ENCODE assay signal across 8 cellular contexts in genomic region chr2:165067958-165068612, GRCh38.
DNase-seq lines count a peak whose midpoint lies in the region; FAIRE-seq and TF ChIP-seq lines count a peak whose summit lies in the region.

No MANE protein-coding gene starts in this region.

- no peak for FAIRE-seq in GM12892 (lab: Jason Lieb, UNC)

- no peak for TF ChIP-seq POLR2A in GM12892 (IDR thresholded peaks at IDR 0.05; ENCODE audit: low read depth, low read length)
- TF ChIP-seq POLR2A in uterus (IDR thresholded peaks at IDR 0.05): no peak

- no peaks in the 10 kb centered on the region for H3K4me1 ChIP-seq in uterus

- no peaks in the 10 kb centered on the region for H3K27me3 Mint-ChIP-seq in Calu3 (ENCODE audit: unreplicated experiment)

- no peaks in the 10 kb centered on the region for H3K9me3 ChIP-seq in uterus

- TF ChIP-seq CTCF in Calu3 (IDR thresholded peaks at IDR 0.05; ENCODE audit: unreplicated experiment) (no peak), astrocyte of the spinal cord (IDR thresholded peaks at IDR 0.05; ENCODE audit: low read depth, low read length) (no peak), GM10248 (IDR thresholded peaks at IDR 0.05; ENCODE audit: control extremely low read depth, extremely low read depth, low read depth, missing control alignments) (no peak), uterus (IDR thresholded peaks at IDR 0.05) (no peak)

- H3K27ac Mint-ChIP-seq in Calu3 (ENCODE audit: unreplicated experiment): peak overlapping the region; percentile 67

- in situ Hi-C loops in astrocyte of the spinal cord (cut with HindIII; ENCODE audit: low sequenced_read_pairs): no loop called here

- H3K4me3 ChIP-seq in astrocyte of the spinal cord (ENCODE audit: low read depth, low read length) (peak overlapping the region; percentile 21), uterus (no peak overlapping the region)

- peaks cover 18% of the 10 kb centered on the region for H3K4me1 Mint-ChIP-seq in Calu3 (ENCODE audit: low read depth, unreplicated experiment)

- intact Hi-C loops in Calu3 (cut with micrococcal nuclease; ENCODE audit: unreplicated experiment): no loop called here
- intact Hi-C loops in uterus (cut with DNase I; ENCODE audit: low total_unique reads): no loop called here

- no peaks in the 10 kb centered on the region for H3K36me3 Mint-ChIP-seq in Calu3 (ENCODE audit: insufficient read depth, unreplicated experiment)

- DNase-seq in Calu3 (peak; percentile 60), NCI-H1930 (lab: John Stamatoyannopoulos, UW) (peak; percentile 74 to 90), astrocyte of the spinal cord (ENCODE audit: low read depth, low spot score) (peak; percentile 76), inferior parietal cortex (ENCODE audit: extremely low spot score) (peak; percentile 75), GM10248 (ENCODE audit: extremely low spot score) (no peak), GM12892 (ENCODE audit: insufficient read length) (no peak), uterus (no peak), NAMALWA (ENCODE audit: low spot score) (no peak)

- H3K4me3 Mint-ChIP-seq in Calu3 (ENCODE audit: low read depth, unreplicated experiment): peak overlapping the region; percentile 58

- H3K27me3 ChIP-seq in uterus: no peaks in the 10 kb centered on the region

- no peaks in the 10 kb centered on the region for H3K36me3 ChIP-seq in uterus

- POLR2A ChIA-PET in GM10248 (lab: Yijun Ruan, JAX): no interaction called here

- CTCF ChIA-PET in Calu3 (lab: Charles Lee) (interaction anchor here (1.0 to 1.1 kb wide), 2 partner anchors 8 to 51 kb away, joined by 3 read pairs; no protein-coding TSS in a partner anchor), GM10248 (lab: Yijun Ruan, JAX) (no interaction called here)

- no TSS peak for BruUV-seq in Calu3 (replicated peaks; lab: Mats Ljungman, UMichigan)

- H3K27ac ChIP-seq in uterus: no peak overlapping the region

- no peaks in the 10 kb centered on the region for H3K9me3 Mint-ChIP-seq in Calu3 (ENCODE audit: low read depth, unreplicated experiment)

Comparison
In these comparisons a context has a peak if more than half of its experiments do, and no peak if none do; other contexts are left out.
1. DNase-seq: peak in Calu3 (single experiment), NCI-H1930 (2 of 2), astrocyte of the spinal cord (single experiment) and inferior parietal cortex (single experiment); none in GM10248 (single experiment), GM12892 (single experiment), uterus (0 of 2) and NAMALWA (single experiment).